In the genomic region with DNA sequence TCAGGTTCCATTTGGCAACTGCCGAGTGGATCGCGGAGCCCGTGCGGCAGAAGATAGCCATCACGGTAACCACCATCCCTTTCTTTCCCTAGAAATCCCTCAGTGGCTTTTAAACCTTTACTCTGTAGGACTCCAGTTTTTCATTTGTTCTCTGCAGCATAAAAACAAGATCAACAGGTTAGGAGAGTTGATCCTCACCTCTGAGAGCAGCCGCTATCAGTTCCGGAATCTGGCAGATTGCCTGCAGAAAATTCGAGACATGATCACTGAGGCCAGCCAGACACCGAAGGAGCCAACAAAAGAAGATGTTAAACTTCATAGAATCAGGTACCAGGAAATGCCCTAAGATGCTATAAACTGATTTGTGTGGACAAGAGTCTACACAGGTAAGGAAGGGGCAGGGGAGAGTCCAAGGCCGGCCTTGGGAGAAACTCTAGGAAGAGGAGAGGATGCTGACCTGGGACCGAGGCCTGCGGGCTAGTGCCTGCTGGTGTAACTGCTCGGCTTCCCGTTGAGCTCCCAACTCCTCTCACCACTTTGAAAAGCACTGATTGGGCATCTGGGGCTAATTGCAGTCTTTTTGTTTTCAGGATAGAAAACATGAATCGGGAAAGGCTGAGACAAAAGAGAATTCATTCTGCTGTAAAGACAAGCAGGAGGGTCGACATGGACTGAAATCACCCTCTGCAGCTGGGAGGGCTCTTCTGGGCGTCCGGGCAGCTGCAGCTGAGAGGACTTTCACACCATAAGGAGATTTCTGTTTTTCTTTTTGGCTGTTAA, we compare ENCODE assay signal across 2 cellular contexts.
TF ChIP-seq lines count a peak whose summit lies in the region.

No MANE protein-coding gene starts in this region.

TF ChIP-seq in HCT116, 20 proteins besides CTCF, POLR2A, EP300 and RAD21:
- TF ChIP-seq FOSL1 (IDR thresholded peaks at IDR 0.05; ENCODE audit: low read depth) (no peak), TCF7L2 (IDR thresholded peaks at IDR 0.05; ENCODE audit: borderline replicate concordance, extremely low read depth, insufficient read depth, insufficient read length) (no peak), EGR1 (IDR thresholded peaks at IDR 0.05; ENCODE audit: low read depth) (no peak), ATF3 (IDR thresholded peaks at IDR 0.05) (no peak), CEBPB (IDR thresholded peaks at IDR 0.05; ENCODE audit: low read depth) (no peak), CBX3 (IDR thresholded peaks at IDR 0.05; ENCODE audit: low read depth) (no peak), SP1 (IDR thresholded peaks at IDR 0.05; ENCODE audit: low read depth) (no peak), YY1 (IDR thresholded peaks at IDR 0.05; ENCODE audit: extremely low read depth, insufficient replicate concordance, low read depth, low read length) (no peak), SIN3A (IDR thresholded peaks at IDR 0.05; ENCODE audit: low read depth) (no peak), ZBTB33 (IDR thresholded peaks at IDR 0.05; ENCODE audit: extremely low read depth, insufficient replicate concordance, low read length) (no peak), SRF (IDR thresholded peaks at IDR 0.05; ENCODE audit: low read depth) (no peak), EZH2 (IDR thresholded peaks at IDR 0.05) (no peak), ELF1 (IDR thresholded peaks at IDR 0.05; ENCODE audit: borderline replicate concordance, low read depth) (no peak), ZFX (IDR thresholded peaks at IDR 0.05) (no peak), ZNF274 (IDR thresholded peaks at IDR 0.05; ENCODE audit: low read depth, low read length) (no peak), JUND (IDR thresholded peaks at IDR 0.05) (no peak), EZH2phosphoT487 (IDR thresholded peaks at IDR 0.05; ENCODE audit: borderline replicate concordance) (no peak), POLR2AphosphoS5 (IDR thresholded peaks at IDR 0.05; ENCODE audit: low read depth, low read length) (no peak)
- TF ChIP-seq, protein P1, sequence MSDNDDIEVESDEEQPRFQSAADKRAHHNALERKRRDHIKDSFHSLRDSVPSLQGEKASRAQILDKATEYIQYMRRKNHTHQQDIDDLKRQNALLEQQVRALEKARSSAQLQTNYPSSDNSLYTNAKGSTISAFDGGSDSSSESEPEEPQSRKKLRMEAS (IDR thresholded peaks at IDR 0.05): no peak
- TF ChIP-seq, protein P2, sequence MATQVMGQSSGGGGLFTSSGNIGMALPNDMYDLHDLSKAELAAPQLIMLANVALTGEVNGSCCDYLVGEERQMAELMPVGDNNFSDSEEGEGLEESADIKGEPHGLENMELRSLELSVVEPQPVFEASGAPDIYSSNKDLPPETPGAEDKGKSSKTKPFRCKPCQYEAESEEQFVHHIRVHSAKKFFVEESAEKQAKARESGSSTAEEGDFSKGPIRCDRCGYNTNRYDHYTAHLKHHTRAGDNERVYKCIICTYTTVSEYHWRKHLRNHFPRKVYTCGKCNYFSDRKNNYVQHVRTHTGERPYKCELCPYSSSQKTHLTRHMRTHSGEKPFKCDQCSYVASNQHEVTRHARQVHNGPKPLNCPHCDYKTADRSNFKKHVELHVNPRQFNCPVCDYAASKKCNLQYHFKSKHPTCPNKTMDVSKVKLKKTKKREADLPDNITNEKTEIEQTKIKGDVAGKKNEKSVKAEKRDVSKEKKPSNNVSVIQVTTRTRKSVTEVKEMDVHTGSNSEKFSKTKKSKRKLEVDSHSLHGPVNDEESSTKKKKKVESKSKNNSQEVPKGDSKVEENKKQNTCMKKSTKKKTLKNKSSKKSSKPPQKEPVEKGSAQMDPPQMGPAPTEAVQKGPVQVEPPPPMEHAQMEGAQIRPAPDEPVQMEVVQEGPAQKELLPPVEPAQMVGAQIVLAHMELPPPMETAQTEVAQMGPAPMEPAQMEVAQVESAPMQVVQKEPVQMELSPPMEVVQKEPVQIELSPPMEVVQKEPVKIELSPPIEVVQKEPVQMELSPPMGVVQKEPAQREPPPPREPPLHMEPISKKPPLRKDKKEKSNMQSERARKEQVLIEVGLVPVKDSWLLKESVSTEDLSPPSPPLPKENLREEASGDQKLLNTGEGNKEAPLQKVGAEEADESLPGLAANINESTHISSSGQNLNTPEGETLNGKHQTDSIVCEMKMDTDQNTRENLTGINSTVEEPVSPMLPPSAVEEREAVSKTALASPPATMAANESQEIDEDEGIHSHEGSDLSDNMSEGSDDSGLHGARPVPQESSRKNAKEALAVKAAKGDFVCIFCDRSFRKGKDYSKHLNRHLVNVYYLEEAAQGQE (IDR thresholded peaks at IDR 0.05; ENCODE audit: low read depth): no peak

TF ChIP-seq in WTC11, 78 proteins besides CTCF, POLR2A, EP300 and RAD21:
- no peak for TF ChIP-seq ZNF232 (CRISPR knock-in tag; IDR thresholded peaks at IDR 0.05)
- TF ChIP-seq NR3C1 (CRISPR knock-in tag; conservative IDR thresholded peaks at IDR 0.05; ENCODE audit: low read depth): no peak
- TF ChIP-seq ZMAT4 (CRISPR knock-in tag; IDR thresholded peaks at IDR 0.05): no peak
- no peak for TF ChIP-seq ZNF416 (CRISPR knock-in tag; IDR thresholded peaks at IDR 0.05)
- TF ChIP-seq SMAD3 (CRISPR knock-in tag; IDR thresholded peaks at IDR 0.05; ENCODE audit: borderline replicate concordance): no peak
- no peak for TF ChIP-seq EMX1 (CRISPR knock-in tag; IDR thresholded peaks at IDR 0.05)
